Comparison of ENCODE assay signal across 1 cellular context in genomic region chr14:31207287-31207745, GRCh38.
TF ChIP-seq lines count a peak whose summit lies in the region.

No MANE protein-coding gene starts in this region.

TF ChIP-seq in HepG2, 621 proteins besides CTCF, POLR2A, EP300 and RAD21 (continued from another document and continues in another):
- TF ChIP-seq DRAP1 (CRISPR knock-in tag; IDR thresholded peaks at IDR 0.05) = no peak; the same call in 1 of the 2 replicates
- TF ChIP-seq YEATS4 (CRISPR knock-in tag; IDR thresholded peaks at IDR 0.05; ENCODE audit: borderline replicate concordance) = no peak; the same call in 1 of the 2 replicates
- no peak for TF ChIP-seq CEBPG (CRISPR knock-in tag; IDR thresholded peaks at IDR 0.05)
- TF ChIP-seq ZNF383 (CRISPR knock-in tag; IDR thresholded peaks at IDR 0.05; ENCODE audit: borderline replicate concordance) = peak; percentile 69; the same call in 1 of the 2 replicates
- TF ChIP-seq PAF1 (CRISPR knock-in tag; IDR thresholded peaks at IDR 0.05) = peak; percentile 80; the same call in 1 of the 2 replicates
- peak; percentile 75; the same call in 1 of the 2 replicates for TF ChIP-seq SALL1 (CRISPR knock-in tag; IDR thresholded peaks at IDR 0.05)
- TF ChIP-seq ZNF773 (CRISPR knock-in tag; IDR thresholded peaks at IDR 0.05; ENCODE audit: borderline replicate concordance) = peak; percentile 29; the same call in 1 of the 2 replicates
- TF ChIP-seq THAP7 (CRISPR knock-in tag; IDR thresholded peaks at IDR 0.05) = peak; percentile 92; the same call in 1 of the 2 replicates
- TF ChIP-seq KAT7 (CRISPR knock-in tag; IDR thresholded peaks at IDR 0.05; ENCODE audit: borderline replicate concordance) = peak; percentile 99
- peak; percentile 94 for TF ChIP-seq PCBP1 (IDR thresholded peaks at IDR 0.05; ENCODE audit: borderline replicate concordance, low read depth, low read length)
- TF ChIP-seq ZNF720 (CRISPR knock-in tag; IDR thresholded peaks at IDR 0.05) = no peak; the same call in 1 of the 2 replicates
- peak; percentile 85 for TF ChIP-seq ZFP36L1 (CRISPR knock-in tag; IDR thresholded peaks at IDR 0.05)
- TF ChIP-seq PRPF4 (IDR thresholded peaks at IDR 0.05; ENCODE audit: low read depth, low read length, poor library complexity, severe bottlenecking) = peak; percentile 85
- TF ChIP-seq MEIS1 (CRISPR knock-in tag; IDR thresholded peaks at IDR 0.05; ENCODE audit: borderline replicate concordance) = peak; percentile 56; the same call in 1 of the 2 replicates
- peak; percentile 1; the same call in 1 of the 2 replicates for TF ChIP-seq RXRA (CRISPR knock-in tag; IDR thresholded peaks at IDR 0.05)
- TF ChIP-seq RFXAP (CRISPR knock-in tag; IDR thresholded peaks at IDR 0.05; ENCODE audit: borderline replicate concordance) = no peak
- no peak for TF ChIP-seq ZKSCAN5 (CRISPR knock-in tag; IDR thresholded peaks at IDR 0.05)
- TF ChIP-seq IKZF1 (IDR thresholded peaks at IDR 0.05) = no peak
- TF ChIP-seq ZC3H4 (CRISPR knock-in tag; IDR thresholded peaks at IDR 0.05; ENCODE audit: borderline replicate concordance) = no peak
- TF ChIP-seq RFX3 (CRISPR knock-in tag; IDR thresholded peaks at IDR 0.05) = no peak; the same call in 1 of the 2 replicates
- peak; percentile 17 for TF ChIP-seq ZNF691 (CRISPR knock-in tag; IDR thresholded peaks at IDR 0.05; ENCODE audit: borderline replicate concordance, low read depth)
- peak; percentile 75 for TF ChIP-seq TBX2 (CRISPR knock-in tag; IDR thresholded peaks at IDR 0.05; ENCODE audit: borderline replicate concordance)
- TF ChIP-seq ARNT (IDR thresholded peaks at IDR 0.05) = no peak
- no peak; the same call in 1 of the 2 replicates for TF ChIP-seq ZSCAN25 (CRISPR knock-in tag; IDR thresholded peaks at IDR 0.05)
- TF ChIP-seq ZNF460 (CRISPR knock-in tag; IDR thresholded peaks at IDR 0.05; ENCODE audit: borderline replicate concordance) = peak; percentile 83; the same call in 1 of the 2 replicates
- no peak; the same call in 1 of the 2 replicates for TF ChIP-seq ZNF276 (CRISPR knock-in tag; IDR thresholded peaks at IDR 0.05; ENCODE audit: low read depth)
- no peak; the same call in 1 of the 2 replicates for TF ChIP-seq MXD4 (CRISPR knock-in tag; IDR thresholded peaks at IDR 0.05)
- TF ChIP-seq GTF2F1 (IDR thresholded peaks at IDR 0.05; ENCODE audit: low read length) = no peak
- no peak for TF ChIP-seq NFE2 (CRISPR knock-in tag; IDR thresholded peaks at IDR 0.05)
- peak; percentile 83 for TF ChIP-seq ZSCAN5A (CRISPR knock-in tag; IDR thresholded peaks at IDR 0.05; ENCODE audit: borderline replicate concordance)
- no peak; the same call in 1 of the 2 replicates for TF ChIP-seq SOX5 (CRISPR knock-in tag; IDR thresholded peaks at IDR 0.05; ENCODE audit: borderline replicate concordance)
- peak; percentile 19; the same call in 1 of the 2 replicates for TF ChIP-seq ZNF33B (CRISPR knock-in tag; IDR thresholded peaks at IDR 0.05)
- TF ChIP-seq HCFC1 (IDR thresholded peaks at IDR 0.05; ENCODE audit: low read depth, low read length) = no peak; the same call in 1 of the 2 replicates
- peak; percentile 43; the same call in 1 of the 2 replicates for TF ChIP-seq ZNF609 (CRISPR knock-in tag; IDR thresholded peaks at IDR 0.05; ENCODE audit: borderline replicate concordance)
- TF ChIP-seq ATF4 (CRISPR knock-in tag; IDR thresholded peaks at IDR 0.05) = peak in 1 of 2 experiments; percentile 30; a peak in 2 of 4 replicates
- TF ChIP-seq ZEB1 (IDR thresholded peaks at IDR 0.05; ENCODE audit: insufficient replicate concordance, low read depth) = no peak
- 0 out of 2 replicates have a peak, but pooled peaks have one; percentile 40 for TF ChIP-seq GZF1 (CRISPR knock-in tag; IDR thresholded peaks at IDR 0.05)
- TF ChIP-seq ZNF543 (CRISPR knock-in tag; IDR thresholded peaks at IDR 0.05) = peak; percentile 99
- TF ChIP-seq TBP (CRISPR knock-in tag; IDR thresholded peaks at IDR 0.05) = no peak
- no peak for TF ChIP-seq ZFP62 (CRISPR knock-in tag; IDR thresholded peaks at IDR 0.05)
- TF ChIP-seq ZNF207 (IDR thresholded peaks at IDR 0.05; ENCODE audit: borderline replicate concordance) = no peak
- peak; percentile 99 for TF ChIP-seq ZNF235 (CRISPR knock-in tag; IDR thresholded peaks at IDR 0.05; ENCODE audit: borderline replicate concordance)
- peak; percentile 28; the same call in 1 of the 2 replicates for TF ChIP-seq RARG (CRISPR knock-in tag; IDR thresholded peaks at IDR 0.05; ENCODE audit: low read depth)
- TF ChIP-seq FOXP1 (IDR thresholded peaks at IDR 0.05) = no peak
- no peak for TF ChIP-seq FOXP1 (CRISPR knock-in tag; IDR thresholded peaks at IDR 0.05)
- peak; percentile 60 for TF ChIP-seq ATF5 (CRISPR knock-in tag; IDR thresholded peaks at IDR 0.05; ENCODE audit: low read depth)
- no peak for TF ChIP-seq PRDM10 (CRISPR knock-in tag; IDR thresholded peaks at IDR 0.05; ENCODE audit: low read depth)
- TF ChIP-seq MAFK (conservative IDR thresholded peaks at IDR 0.05 in 1 of 2, IDR thresholded peaks at IDR 0.05 in 1 of 2; ENCODE audit: low read length in 2 of 2) = peak in 1 of 2 experiments; percentile 0; a peak in 1 of 4 replicates
- TF ChIP-seq FOXK2 (IDR thresholded peaks at IDR 0.05) = no peak
- peak; percentile 57; the same call in 1 of the 2 replicates for TF ChIP-seq TP53 (CRISPR knock-in tag; conservative IDR thresholded peaks at IDR 0.05)
- peak; percentile 84 for TF ChIP-seq ZBTB37 (CRISPR knock-in tag; IDR thresholded peaks at IDR 0.05)
- no peak for TF ChIP-seq ZNF530 (CRISPR knock-in tag; IDR thresholded peaks at IDR 0.05; ENCODE audit: low read depth)
